In genomic region chr5:37490931-37491330, GRCh38 we compare ENCODE assay signal across 25 cellular contexts.
"Had no signal": no experiment of that assay in that cellular context is flagged by ENCODE, and none has a peak within 500 bp of the region (broad histone marks: within the 10 kb centered on the region; RNA-seq: fewer than 3 reads in every experiment).

No MANE protein-coding gene starts in this region.

- H3K4me3 ChIP-seq: ascending aorta, cardiac muscle cell, K562, PC-9 had no signal

- H2AFZ ChIP-seq: PC-9 had no signal

- DNase-seq: activated B cell treated with CpG ODN at 0.5 μM for 24 hours; activated CD4-positive, alpha-beta memory T cell treated with anti-CD3 and anti-CD28 coated beads for 36 hours; activated CD4-positive, alpha-beta T cell treated with anti-CD3 and anti-CD28 coated beads for 1 hour; activated CD4-positive, alpha-beta T cell treated with anti-CD3 and anti-CD28 coated beads, Interleukin-2, amount 10 ng/mL, durations not matched to agents 7 days and 5 days; activated CD8-positive, alpha-beta memory T cell treated with anti-CD3 and anti-CD28 coated beads for 24 hours; activated effector memory CD4-positive, alpha-beta T cell treated with anti-CD3 and anti-CD28 coated beads, Interleukin-2, amount 50 U/mL, for 16 hours; activated naive CD4-positive, alpha-beta T cell treated with Interleukin-2 at 50 U/mL for 16 hours; activated naive CD8-positive, alpha-beta T cell treated with anti-CD3 and anti-CD28 coated beads, Interleukin-2, amount 50 U/mL, for 24 hours; activated T-cell treated with anti-CD3 and anti-CD28 coated beads, Interleukin-2, amount 50 U/mL, for 4 hours; amniotic stem cell; Karpas-422; MM.1S; NCI-H1105; NCI-H1436; NCI-H1694 treated with DMSO at 0.1 percent for 48 hours; NCI-H2081; NCI-H510A treated with DMSO at 0.1 percent for 48 hours; NCI-H69; PC-9; SHP77 treated with DMSO at 0.1 percent for 48 hours; T-helper 2 cell; T1000 had no signal

- H3K27ac ChIP-seq: ascending aorta, cardiac muscle cell, PC-9 had no signal

- H3K9me3 ChIP-seq: ascending aorta had no signal

- H3K27me3 ChIP-seq: ascending aorta, cardiac muscle cell had no signal

- H3K36me3 ChIP-seq: cardiac muscle cell had no signal

- H3K4me2 ChIP-seq: PC-9 had no signal
